27 cellular contexts compared by ENCODE assay signal in genomic region chr2:238584617-238585016, GRCh38.
"Had no signal": no experiment of that assay in that cellular context is flagged by ENCODE, and none has a peak within 500 bp of the region (broad histone marks: within the 10 kb centered on the region; RNA-seq: fewer than 3 reads in every experiment).

No MANE protein-coding gene starts in this region.

- H3K27ac ChIP-seq: brain microvascular endothelial cell, coronary artery, dorsolateral prefrontal cortex, esophagus squamous epithelium, gastroesophageal sphincter, WERI-Rb-1 had no signal

- H3K27me3 ChIP-seq: brain microvascular endothelial cell, esophagus squamous epithelium, gastroesophageal sphincter had no signal

- DNase-seq: activated B cell treated with CpG ODN at 0.5 μM for 24 hours; activated CD4-positive, alpha-beta memory T cell treated with anti-CD3 and anti-CD28 coated beads, Interleukin-2, amount 10 ng/mL, durations not matched to agents 7 days and 5 days; activated CD4-positive, alpha-beta T cell treated with anti-CD3 and anti-CD28 coated beads for 1 hour; activated CD4-positive, alpha-beta T cell treated with anti-CD3 and anti-CD28 coated beads for 4 hours; activated CD4-positive, alpha-beta T cell treated with anti-CD3 and anti-CD28 coated beads, Interleukin-2, amount 10 ng/mL, durations not matched to agents 7 days and 5 days; activated CD4-positive, alpha-beta T cell treated with anti-CD3 and anti-CD28 coated beads, Interleukin-2, amount 50 U/mL, for 4 hours; activated CD8-positive, alpha-beta memory T cell treated with anti-CD3 and anti-CD28 coated beads, Interleukin-2, amount 50 U/mL, for 48 hours; activated gamma-delta T cell; activated naive CD4-positive, alpha-beta T cell; activated naive CD4-positive, alpha-beta T cell treated with anti-CD3 and anti-CD28 coated beads, Interleukin-2, amount 10 ng/mL, durations not matched to agents 7 days and 5 days; activated naive CD8-positive, alpha-beta T cell treated with anti-CD3 and anti-CD28 coated beads, Interleukin-2, amount 10 ng/mL, durations not matched to agents 7 days and 5 days; activated T-cell treated with anti-CD3 and anti-CD28 coated beads for 4 hours; activated T-cell treated with anti-CD3 and anti-CD28 coated beads, Interleukin-2, amount 50 U/mL, for 24 hours; activated T-cell treated with anti-CD3 and anti-CD28 coated beads, Interleukin-2, amount 50 U/mL, for 72 hours; brain microvascular endothelial cell; dorsolateral prefrontal cortex; effector memory CD4-positive, alpha-beta T cell; erythroblast; esophagus squamous epithelium; foreskin melanocyte; T-helper 1 cell; T-helper 17 cell; T1000; WERI-Rb-1 had no signal

- ATAC-seq: activated naive CD4-positive, alpha-beta T cell treated with anti-CD3 and anti-CD28 coated beads, Interleukin-2, amount 50 U/mL, for 72 hours; activated T-cell treated with anti-CD3 and anti-CD28 coated beads, Interleukin-2, amount 50 U/mL, for 72 hours; gastroesophageal sphincter; T-helper 17 cell had no signal

- H3K36me3 ChIP-seq: brain microvascular endothelial cell, esophagus squamous epithelium, gastroesophageal sphincter, WERI-Rb-1 had no signal

- H3K4me3 ChIP-seq: coronary artery, dorsolateral prefrontal cortex, esophagus squamous epithelium, gastroesophageal sphincter had no signal

- H3K4me1 ChIP-seq: esophagus squamous epithelium, gastroesophageal sphincter had no signal

- H3K9me3 ChIP-seq: esophagus squamous epithelium, gastroesophageal sphincter had no signal
